In genomic region chr20:8152183-8152582, GRCh38 we compare ENCODE assay signal across 1 cellular context.
TF ChIP-seq lines count a peak whose summit lies in the region.

No MANE protein-coding gene starts in this region.

TF ChIP-seq in IMR-90, 13 proteins besides CTCF, POLR2A, EP300 and RAD21 (continued from another document):
- TF ChIP-seq ELK1 (IDR thresholded peaks at IDR 0.05; ENCODE audit: borderline replicate concordance, low read depth, low read length) = no peak
- TF ChIP-seq MAFK (IDR thresholded peaks at IDR 0.05; ENCODE audit: low read depth, low read length) = no peak
- TF ChIP-seq USF2 (IDR thresholded peaks at IDR 0.05; ENCODE audit: low read depth, low read length) = no peak
- TF ChIP-seq SMC3 (IDR thresholded peaks at IDR 0.05; ENCODE audit: low read depth, low read length) = no peak
- TF ChIP-seq BHLHE40 (IDR thresholded peaks at IDR 0.05; ENCODE audit: low read depth, low read length) = no peak
- TF ChIP-seq RFX5 (IDR thresholded peaks at IDR 0.05; ENCODE audit: low read depth, low read length) = no peak
- TF ChIP-seq MXI1 (IDR thresholded peaks at IDR 0.05; ENCODE audit: borderline replicate concordance, low read depth, low read length) = no peak
- TF ChIP-seq NFE2L2 (IDR thresholded peaks at IDR 0.05; ENCODE audit: low read depth, low read length) = no peak
- TF ChIP-seq MAZ (IDR thresholded peaks at IDR 0.05; ENCODE audit: borderline replicate concordance, low read depth, low read length) = no peak
TF ChIP-seq in IMR-90: peak in this region for 0.
